In genomic region chr6:100810015-100810414, GRCh38 we compare ENCODE assay signal across 28 cellular contexts.
"Had no signal": no experiment of that assay in that cellular context is flagged by ENCODE, and none has a peak within 500 bp of the region (broad histone marks: within the 10 kb centered on the region; RNA-seq: fewer than 3 reads in every experiment).

No MANE protein-coding gene starts in this region.

- FAIRE-seq: endometrium, kidney, urothelium cell line had no signal

- H3K4me1 ChIP-seq: psoas muscle, testis, tibial artery, upper lobe of left lung had no signal

- H3K27ac ChIP-seq: coronary artery, foreskin keratinocyte, gastroesophageal sphincter, heart left ventricle, hepatocyte, psoas muscle, skin epidermis, spleen, testis, tibial artery, upper lobe of left lung had no signal

- H3K4me3 Mint-ChIP-seq: effector memory CD8-positive, alpha-beta T cell; memory B cell; naive thymus-derived CD8-positive, alpha-beta T cell; nephron progenitor cell; stimulated activated memory B cell treated with anti-CD40 and anti-IgM and Interleukin-4, amounts not matched to agents 10 μg/mL and 1 μg/mL and 100 μg/mL, for 72 hours had no signal

- H3K27me3 ChIP-seq: foreskin keratinocyte, gastroesophageal sphincter, heart left ventricle, hepatocyte, spleen, testis, tibial artery, upper lobe of left lung had no signal

- H3K4me1 Mint-ChIP-seq: nephron progenitor cell had no signal

- H2AFZ ChIP-seq: hepatocyte had no signal

- ATAC-seq: effector memory CD8-positive, alpha-beta T cell; esophagus mucosa; gastroesophageal sphincter; heart left ventricle; left lobe of liver; naive thymus-derived CD8-positive, alpha-beta T cell; psoas muscle; right cardiac atrium; stimulated activated memory B cell treated with anti-CD40 and anti-IgM and Interleukin-4, amounts not matched to agents 10 μg/mL and 1 μg/mL and 100 μg/mL, for 72 hours; stimulated activated naive CD8-positive, alpha-beta T cell treated with anti-CD3 and anti-CD28 coated beads, Interleukin-15, Interleukin-2, amounts not matched to agents 100 U/mL and 50 U/mL, for 24 hours had no signal

- H3K27me3 Mint-ChIP-seq: effector memory CD8-positive, alpha-beta T cell; memory B cell; naive thymus-derived CD8-positive, alpha-beta T cell; stimulated activated memory B cell treated with anti-CD40 and anti-IgM and Interleukin-4, amounts not matched to agents 10 μg/mL and 1 μg/mL and 100 μg/mL, for 72 hours had no signal

- H3K36me3 ChIP-seq: gastroesophageal sphincter had no signal

- H3K4me3 ChIP-seq: coronary artery, gastroesophageal sphincter, heart left ventricle, hepatocyte, lung, psoas muscle, skin epidermis, spleen, testis, tibial artery, upper lobe of left lung had no signal

- H3K9me3 Mint-ChIP-seq: effector memory CD8-positive, alpha-beta T cell; naive thymus-derived CD8-positive, alpha-beta T cell; stimulated activated memory B cell treated with anti-CD40 and anti-IgM and Interleukin-4, amounts not matched to agents 10 μg/mL and 1 μg/mL and 100 μg/mL, for 72 hours had no signal

- DNase-seq: dermis blood vessel endothelial cell; effector memory CD8-positive, alpha-beta T cell; foreskin keratinocyte; heart left ventricle; kidney; naive thymus-derived CD8-positive, alpha-beta T cell; nephron progenitor cell; nucleus accumbens; psoas muscle; right cardiac atrium; spleen; stimulated activated CD4-positive, alpha-beta T cell treated with anti-CD3 and anti-CD28 coated beads, Interleukin-4, amount 100 ng/mL, for 4 hours; stimulated activated naive CD8-positive, alpha-beta T cell treated with anti-CD3 and anti-CD28 coated beads, Interleukin-15, Interleukin-2, amounts not matched to agents 100 U/mL and 50 U/mL, for 24 hours; substantia nigra; testis; tibial artery; upper lobe of left lung had no signal

- H3K9me3 ChIP-seq: gastroesophageal sphincter, heart left ventricle, psoas muscle, spleen, testis, tibial artery, upper lobe of left lung had no signal

- H3K4me2 ChIP-seq: hepatocyte had no signal

- H3K27ac Mint-ChIP-seq: effector memory CD8-positive, alpha-beta T cell; memory B cell; naive thymus-derived CD8-positive, alpha-beta T cell; nephron progenitor cell; stimulated activated memory B cell treated with anti-CD40 and anti-IgM and Interleukin-4, amounts not matched to agents 10 μg/mL and 1 μg/mL and 100 μg/mL, for 72 hours had no signal
